Comparison of ENCODE assay signal across 8 cellular contexts in the genomic region with DNA sequence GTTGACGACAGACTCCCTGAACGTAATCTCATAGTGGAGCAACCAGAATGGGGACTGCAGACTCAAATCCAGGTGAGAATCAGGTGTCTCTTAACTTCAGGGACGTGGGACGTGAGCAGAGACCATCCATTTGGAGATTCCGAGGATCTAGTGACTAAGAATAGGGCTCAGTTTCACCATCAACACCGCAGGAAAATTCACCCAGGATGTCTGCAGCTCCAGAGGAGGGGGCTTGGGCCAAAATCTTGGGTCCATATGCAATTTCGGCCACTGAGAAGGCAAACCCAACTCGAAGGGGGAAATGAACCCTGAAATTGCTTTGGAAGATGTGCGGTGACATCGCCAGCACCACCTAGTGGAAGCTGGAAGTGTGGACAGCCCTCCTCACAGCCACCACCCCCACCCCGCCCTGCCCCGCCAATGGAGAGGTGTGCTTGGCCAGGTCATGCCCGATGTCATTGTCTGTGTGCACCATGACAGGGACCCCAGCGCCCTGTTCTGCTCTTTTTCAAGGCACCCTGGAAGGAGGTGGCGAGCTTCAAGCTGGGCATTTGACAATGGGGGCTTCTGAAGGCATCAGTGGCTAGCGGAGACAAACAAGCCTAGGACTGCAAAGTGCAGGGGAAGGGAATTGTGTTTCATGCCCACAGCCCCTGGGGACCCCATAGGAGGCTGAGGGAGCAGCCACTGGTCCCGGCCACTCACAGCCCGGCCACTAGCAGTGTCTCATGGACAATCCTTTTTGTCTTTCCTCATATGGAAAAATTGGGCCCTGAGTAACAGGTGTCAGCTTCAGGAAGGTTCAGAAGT. TPM values are rescaled to one million over a fixed set of nuclear protein-coding genes. Genes with fewer than 3 reads are reported as not detected.
A peak's percentile ranks its signal among the peaks of the same experiment; 100 is the strongest.
DNase-seq lines count a peak whose midpoint lies in the region; TF ChIP-seq lines count a peak whose summit lies in the region.

No MANE protein-coding gene starts in this region.

- no peak overlapping the region for H3K4me3 Mint-ChIP-seq in mesothelial cell of epicardium

- peaks cover 4% of the 10 kb centered on the region for H3K9me3 Mint-ChIP-seq in mesothelial cell of epicardium

- peak; percentile 75 for TF ChIP-seq CTCF in mesothelial cell of epicardium (IDR thresholded peaks at IDR 0.05; ENCODE audit: unreplicated experiment)

- peaks cover 19% of the 10 kb centered on the region for H3K36me3 Mint-ChIP-seq in mesothelial cell of epicardium

- DNase-seq in NCI-H345 (lab: John Stamatoyannopoulos, UW) (peak; percentile 18), NCI-H345 treated with DMSO at 0.1 percent for 48 hours (lab: John Stamatoyannopoulos, UW; ENCODE audit: unreplicated experiment) (no peak), NCI-H1105 treated with DMSO at 0.1 percent for 48 hours (lab: John Stamatoyannopoulos, UW) (peak; percentile 46), mesothelial cell of epicardium (ENCODE audit: low spot score in 2 of 2, unreplicated experiment in 2 of 2) (no peak), foreskin melanocyte (no peak)
- peak; percentile 71 to 76 for DNase-seq in activated CD4-positive, alpha-beta T cell treated with anti-CD3 and anti-CD28 coated beads, Interleukin-2, amount 50 U/mL, for 48 hours
- peak; percentile 43 for DNase-seq in effector CD4-positive, alpha-beta T cell
- peak; percentile 25 to 31 for DNase-seq in stimulated activated CD8-positive, alpha-beta memory T cell treated with anti-CD3 and anti-CD28 coated beads, Interleukin-7, amount 100 ng/mL, for 1 hour (ENCODE audit: low read depth in 2 of 2)

- H3K27me3 Mint-ChIP-seq in mesothelial cell of epicardium (ENCODE audit: low read depth) = no peaks in the 10 kb centered on the region

- H3K27ac Mint-ChIP-seq in mesothelial cell of epicardium = no peak overlapping the region

- no peaks in the 10 kb centered on the region for H3K4me1 Mint-ChIP-seq in mesothelial cell of epicardium

RNA-seq across cellular contexts. Expression of a gene that starts 24.8 kb away (rescaled TPM):
- 1.7 to 1.9 TPM (median 1.7 TPM) in 3 replicates for total RNA-seq in mesothelial cell of epicardium

RNA-seq across cellular contexts. Expression of a gene that starts 38.4 kb away (rescaled TPM):
- 55.5 to 59.4 TPM (median 56.1 TPM) in 3 replicates for total RNA-seq in mesothelial cell of epicardium

Comparison
In these comparisons a context has a peak if more than half of its experiments do, and no peak if none do; other contexts are left out.
1. DNase-seq: peak in NCI-H345 (single experiment), NCI-H1105 treated with DMSO at 0.1 percent for 48 hours (single experiment), activated CD4-positive, alpha-beta T cell treated with anti-CD3 and anti-CD28 coated beads, Interleukin-2, amount 50 U/mL, for 48 hours (2 of 2), effector CD4-positive, alpha-beta T cell (single experiment) and stimulated activated CD8-positive, alpha-beta memory T cell treated with anti-CD3 and anti-CD28 coated beads, Interleukin-7, amount 100 ng/mL, for 1 hour (2 of 2); none in NCI-H345 treated with DMSO at 0.1 percent for 48 hours (single experiment), mesothelial cell of epicardium (0 of 2) and foreskin melanocyte (single experiment).